Comparison of ENCODE assay signal across 17 cellular contexts in genomic region chr2:226551522-226552250, GRCh38.
DNase-seq lines count a peak whose midpoint lies in the region; ATAC-seq, FAIRE-seq and TF ChIP-seq lines count a peak whose summit lies in the region.
"Had no signal": no experiment of that assay in that cellular context is flagged by ENCODE, and none has a peak within 500 bp of the region (broad histone marks: within the 10 kb centered on the region; RNA-seq: fewer than 3 reads in every experiment).

No MANE protein-coding gene starts in this region.

- TF ChIP-seq CTCF in HepG2 (CRISPR knock-in tag; IDR thresholded peaks at IDR 0.05) (no peak), WERI-Rb-1 (IDR thresholded peaks at IDR 0.05; ENCODE audit: low read depth, low read length) (no peak)

- H3K9ac ChIP-seq in HepG2 (ENCODE audit: insufficient read depth, low read depth, low read length): no peak overlapping the region

- H3K36me3 ChIP-seq in HepG2 (replicated peaks in 1 of 2; ENCODE audit: control insufficient read depth in 1 of 2, insufficient read depth in 2 of 2, low read length in 2 of 2): no peaks in the 10 kb centered on the region
- no peaks in the 10 kb centered on the region for H3K36me3 ChIP-seq in WERI-Rb-1
- H3K36me3 ChIP-seq: HAP-1 had no signal

- CTCF ChIA-PET in HepG2 (lab: Yijun Ruan, JAX; ENCODE audit: low intra/inter-chr PET ratio, low total read pairs): no interaction called here

- no peak for TF ChIP-seq EP300 in HepG2 (IDR thresholded peaks at IDR 0.05; ENCODE audit: low read depth in 2 of 2, low read length in 2 of 2)
- TF ChIP-seq EP300 in HepG2 (CRISPR knock-in tag; IDR thresholded peaks at IDR 0.05; ENCODE audit: borderline replicate concordance): no peak

- H3K27me3 Mint-ChIP-seq in activated naive CD8-positive, alpha-beta T cell treated with anti-CD3 and anti-CD28 coated beads, Interleukin-2, amount 50 U/mL, for 24 hours: peaks cover 5% of the 10 kb centered on the region

- intact Hi-C loops in HepG2 (cut with micrococcal nuclease; ENCODE audit: unreplicated experiment): no loop called here

- TF ChIP-seq POLR2A in HepG2 (IDR thresholded peaks at IDR 0.05; ENCODE audit: insufficient read depth in 1 of 2, low read depth in 2 of 2, low read length in 2 of 2): no peak

- WGBS in HepG2 (ENCODE audit: low lambda C conversion rate): over 99% methylated on average over 3 of the region's 3 CpGs

- DNase-seq in NCI-H82 (lab: John Stamatoyannopoulos, UW) (peak; percentile 30), NCI-H82 treated with DMSO at 0.1 percent for 48 hours (lab: John Stamatoyannopoulos, UW; ENCODE audit: unreplicated experiment) (no peak), SW480 (ENCODE audit: low spot score) (peak; percentile 0), HepG2 (ENCODE audit: low spot score) (no peak), hepatic stellate cell (ENCODE audit: low spot score) (no peak), WERI-Rb-1 (no peak)
- no peak for DNase-seq in activated naive CD8-positive, alpha-beta T cell treated with anti-CD3 and anti-CD28 coated beads, Interleukin-2, amount 50 U/mL, for 24 hours
- DNase-seq: CD8-positive, alpha-beta T cell; COR-L47; GOT3 had no signal

- H3K27ac ChIP-seq in HepG2 (ENCODE audit: extremely low read length, insufficient read depth, low read length) (no peak overlapping the region), WERI-Rb-1 (no peak overlapping the region)
- H3K27ac ChIP-seq: 22Rv1 had no signal

- H3K9me3 ChIP-seq in HepG2 (ENCODE audit: low read length) (no peaks in the 10 kb centered on the region), WERI-Rb-1 (ENCODE audit: severe bottlenecking) (no peaks in the 10 kb centered on the region)
- H3K9me3 ChIP-seq: HAP-1 had no signal

- no TSS peak for BruUV-seq in HepG2 (replicated peaks; lab: Mats Ljungman, UMichigan)

- no peaks in the 10 kb centered on the region for H3K36me3 Mint-ChIP-seq in activated naive CD8-positive, alpha-beta T cell treated with anti-CD3 and anti-CD28 coated beads, Interleukin-2, amount 50 U/mL, for 24 hours (ENCODE audit: low read depth)
- H3K36me3 Mint-ChIP-seq: CD14-positive monocyte; CD8-positive, alpha-beta T cell had no signal

- no peaks in the 10 kb centered on the region for H4K20me1 ChIP-seq in HepG2 (ENCODE audit: insufficient read depth, low read length)

- in situ Hi-C loops in HepG2 (cut with HindIII; ENCODE audit: extremely low pct_ligation_motif_present, low pct_unique_long_range_greater_than_20kb): no loop called here

- TF ChIP-seq RAD21 in HepG2 (CRISPR knock-in tag; IDR thresholded peaks at IDR 0.05): no peak

- H3K27me3 ChIP-seq in HepG2 (ENCODE audit: control insufficient read depth in 1 of 2, insufficient read depth in 2 of 2, low read length in 2 of 2) (no peaks in the 10 kb centered on the region), WERI-Rb-1 (ENCODE audit: insufficient read depth, low read depth, severe bottlenecking) (no peaks in the 10 kb centered on the region)

- H3K79me2 ChIP-seq in HepG2 (ENCODE audit: insufficient read depth, low read length): no peaks in the 10 kb centered on the region

- no peaks in the 10 kb centered on the region for H3K9me3 Mint-ChIP-seq in activated naive CD8-positive, alpha-beta T cell treated with anti-CD3 and anti-CD28 coated beads, Interleukin-2, amount 50 U/mL, for 24 hours
- H3K9me3 Mint-ChIP-seq: CD8-positive, alpha-beta T cell had no signal

- H3K4me2 ChIP-seq in HepG2 (ENCODE audit: low read depth, low read length): no peak overlapping the region

- FAIRE-seq in HepG2 (lab: Jason Lieb, UNC): no peak
- FAIRE-seq: GM12878, GM18507, HTR-8/SVneo, K562 had no signal

- H3K27ac Mint-ChIP-seq in activated naive CD8-positive, alpha-beta T cell treated with anti-CD3 and anti-CD28 coated beads, Interleukin-2, amount 50 U/mL, for 24 hours: no peak overlapping the region
- H3K27ac Mint-ChIP-seq: CD8-positive, alpha-beta T cell had no signal

- H3K4me3 ChIP-seq in HepG2 (replicated peaks in 1 of 3; ENCODE audit: insufficient read depth in 1 of 3, low read depth in 2 of 3, low read length in 3 of 3): no peak overlapping the region
- H3K4me3 ChIP-seq in WERI-Rb-1 (ENCODE audit: low read depth, low read length): no peak overlapping the region
- H3K4me3 ChIP-seq: GM12878, HAP-1, K562 had no signal

- H2AFZ ChIP-seq in HepG2 (ENCODE audit: low read length): no peak overlapping the region

- no peak overlapping the region for H3K4me3 Mint-ChIP-seq in activated naive CD8-positive, alpha-beta T cell treated with anti-CD3 and anti-CD28 coated beads, Interleukin-2, amount 50 U/mL, for 24 hours
- H3K4me3 Mint-ChIP-seq: CD14-positive monocyte; CD8-positive, alpha-beta T cell had no signal

- peaks cover 18% of the 10 kb centered on the region for H3K4me1 ChIP-seq in HepG2 (ENCODE audit: insufficient read depth, low read length)
- H3K4me1 ChIP-seq: HAP-1 had no signal

- no peaks in the 10 kb centered on the region for H3K4me1 Mint-ChIP-seq in activated naive CD8-positive, alpha-beta T cell treated with anti-CD3 and anti-CD28 coated beads, Interleukin-2, amount 50 U/mL, for 24 hours
- H3K4me1 Mint-ChIP-seq: CD14-positive monocyte had no signal

- no peak for ATAC-seq in HepG2
- no peak for ATAC-seq in activated naive CD8-positive, alpha-beta T cell treated with anti-CD3 and anti-CD28 coated beads, Interleukin-2, amount 50 U/mL, for 24 hours
- ATAC-seq: CD8-positive, alpha-beta T cell; GM12878; K562 had no signal

- POLR2A ChIA-PET in HepG2 (lab: Yijun Ruan, JAX): no interaction called here

TF ChIP-seq in HepG2, 621 proteins besides CTCF, POLR2A, EP300 and RAD21:
- 0 out of 2 replicates have a peak, but pooled peaks have one; percentile 31 for TF ChIP-seq HNF4G (IDR thresholded peaks at IDR 0.05; ENCODE audit: borderline replicate concordance, low read depth, low read length)
- no peak for TF ChIP-seq HNF4G (CRISPR knock-in tag; IDR thresholded peaks at IDR 0.05; ENCODE audit: borderline replicate concordance, low read depth)
- no peak for TF ChIP-seq ZNF225 (CRISPR knock-in tag; IDR thresholded peaks at IDR 0.05)
- TF ChIP-seq NR2F6 (IDR thresholded peaks at IDR 0.05): peak; percentile 60
- TF ChIP-seq NR2F6 (CRISPR knock-in tag; IDR thresholded peaks at IDR 0.05): peak; percentile 53
- no peak for TF ChIP-seq RXRB (CRISPR knock-in tag; IDR thresholded peaks at IDR 0.05; ENCODE audit: borderline replicate concordance)
- TF ChIP-seq POGZ (CRISPR knock-in tag; IDR thresholded peaks at IDR 0.05): peak; percentile 10; the same call in 1 of the 2 replicates
- TF ChIP-seq HNF4A (CRISPR knock-in tag; IDR thresholded peaks at IDR 0.05): 0 out of 2 replicates have a peak, but pooled peaks have one; percentile 28
- TF ChIP-seq ZFAT (CRISPR knock-in tag; conservative IDR thresholded peaks at IDR 0.05): no peak
- no peak for TF ChIP-seq NFIB (CRISPR knock-in tag; IDR thresholded peaks at IDR 0.05; ENCODE audit: borderline replicate concordance)

Comparison
In these comparisons a context has a peak if more than half of its experiments do, and no peak if none do; other contexts are left out.
1. DNase-seq: peak in NCI-H82 (single experiment) and SW480 (single experiment); none in NCI-H82 treated with DMSO at 0.1 percent for 48 hours (single experiment), HepG2 (single experiment), activated naive CD8-positive, alpha-beta T cell treated with anti-CD3 and anti-CD28 coated beads, Interleukin-2, amount 50 U/mL, for 24 hours (single experiment), hepatic stellate cell (single experiment) and WERI-Rb-1 (single experiment).